Comparison of ENCODE assay signal across 8 cellular contexts in genomic region chr18:5546660-5547059, GRCh38. TPM values are rescaled to one million over a fixed set of nuclear protein-coding genes. Genes with fewer than 3 reads are reported as not detected.
DNase-seq lines count a peak whose midpoint lies in the region; ATAC-seq and TF ChIP-seq lines count a peak whose summit lies in the region.

No MANE protein-coding gene starts in this region.

- H3K27me3 Mint-ChIP-seq in neural progenitor cell (ENCODE audit: insufficient read depth, low read depth) = peaks cover 8% of the 10 kb centered on the region

- H3K9me3 ChIP-seq in neural progenitor cell (ENCODE audit: low read depth) = no peaks in the 10 kb centered on the region

- H3F3A ChIP-seq in neural progenitor cell (ENCODE audit: low read depth) = peaks cover 9% of the 10 kb centered on the region

- no peaks in the 10 kb centered on the region for H3K36me3 ChIP-seq in neural progenitor cell

- H3K4me3 ChIP-seq in epithelial cell of esophagus (ENCODE audit: low read length) (no peak overlapping the region), neural progenitor cell (no peak overlapping the region)

- H3K4me3 Mint-ChIP-seq in neural progenitor cell = peak overlapping the region; percentile 6

- peaks cover 58% of the 10 kb centered on the region for H3K27me3 ChIP-seq in neural progenitor cell

- no peak overlapping the region for H3K4me2 ChIP-seq in neural progenitor cell

- TF ChIP-seq CTCF in GM12872 (IDR thresholded peaks at IDR 0.05; ENCODE audit: insufficient read depth, low read depth, low read length) = peak; percentile 19; the same call in 1 of the 3 replicates
- peak; percentile 45 for TF ChIP-seq CTCF in epithelial cell of esophagus (IDR thresholded peaks at IDR 0.05; ENCODE audit: insufficient read depth, low read depth, low read length, missing control alignments)
- peak; percentile 63 for TF ChIP-seq CTCF in neural progenitor cell (IDR thresholded peaks at IDR 0.05)

- no peaks in the 10 kb centered on the region for H3K9me3 Mint-ChIP-seq in neural progenitor cell

- no peaks in the 10 kb centered on the region for H3K36me3 Mint-ChIP-seq in neural progenitor cell

- H3K27ac Mint-ChIP-seq in neural progenitor cell = no peak overlapping the region

- no peaks in the 10 kb centered on the region for H3K79me2 ChIP-seq in neural progenitor cell (ENCODE audit: low read depth)

- ATAC-seq in HG03469 (IDR thresholded peaks at IDR 0.05; ENCODE audit: unreplicated experiment) (no peak), GM18517 (IDR thresholded peaks at IDR 0.05; ENCODE audit: unreplicated experiment) (no peak)

- no peak overlapping the region for H2AFZ ChIP-seq in neural progenitor cell (replicated peaks)

- H4K20me1 ChIP-seq in neural progenitor cell (ENCODE audit: low read depth) = peaks cover 12% of the 10 kb centered on the region

- peaks cover 7% of the 10 kb centered on the region for H3K4me1 ChIP-seq in neural progenitor cell

- H3K4me1 Mint-ChIP-seq in neural progenitor cell = peaks cover 19% of the 10 kb centered on the region

- no peak overlapping the region for H3K27ac ChIP-seq in neural progenitor cell

- peak; percentile 30 for DNase-seq in NCI-H524 treated with DMSO at 0.1 percent for 48 hours (lab: John Stamatoyannopoulos, UW)
- peak; percentile 18 for DNase-seq in epithelial cell of esophagus (ENCODE audit: low read depth)
- peak; percentile 72 for DNase-seq in neural progenitor cell (ENCODE audit: low spot score)
- DNase-seq in SHP77 treated with DMSO at 0.1 percent for 48 hours (lab: John Stamatoyannopoulos, UW) = no peak
- no peak for DNase-seq in HCEC 1CT

- no peak overlapping the region for H3K9ac ChIP-seq in neural progenitor cell

RNA-seq across cellular contexts. Expression of gene EPB41L3, which starts 2.9 kb away (rescaled TPM):
- total RNA-seq in neural progenitor cell (ENCODE audit: low replicate concordance) = 1.7 and 8.6 TPM in 2 replicates

Comparison
In these comparisons a context has a peak if more than half of its experiments do, and no peak if none do; other contexts are left out.
1. DNase-seq: peak in NCI-H524 treated with DMSO at 0.1 percent for 48 hours (single experiment), epithelial cell of esophagus (single experiment) and neural progenitor cell (single experiment); none in SHP77 treated with DMSO at 0.1 percent for 48 hours (single experiment) and HCEC 1CT (single experiment).
2. Peak in every context shown above with its lines, with median percentiles within 50 percentile points of each other: CTCF ChIP-seq.